8 cellular contexts compared by ENCODE assay signal in genomic region chr21:32826317-32827167, GRCh38. TPM values are rescaled to one million over a fixed set of nuclear protein-coding genes. Genes with fewer than 3 reads are reported as not detected.
DNase-seq lines count a peak whose midpoint lies in the region; ATAC-seq and TF ChIP-seq lines count a peak whose summit lies in the region.

No MANE protein-coding gene starts in this region.

- peak in 2 of 3 experiments; percentile 36 to 41 for TF ChIP-seq CTCF in ascending aorta (IDR thresholded peaks at IDR 0.05)

- DNase-seq in stimulated activated CD4-positive, alpha-beta T cell treated with anti-CD3 and anti-CD28 coated beads, Interleukin-12 subunit alpha, Interleukin-12 subunit beta, amount 100 ng/mL, for 48 hours (ENCODE audit: low read depth in 2 of 3, low spot score in 1 of 3), result peak in 2 of 3 donors; percentile 4 to 32
- no peak for DNase-seq in stimulated activated CD4-positive, alpha-beta T cell treated with anti-CD3 and anti-CD28 coated beads, Interleukin-12 subunit alpha, Interleukin-12 subunit beta, amount 100 ng/mL, for 4 hours
- DNase-seq in HuH-7 (ENCODE audit: low spot score) (peak; percentile 48), OCI-M2 (lab: John Stamatoyannopoulos, UW; ENCODE audit: unreplicated experiment) (peak; percentile 12), ascending aorta (ENCODE audit: low spot score in 2 of 2) (no peak), iPS DF 4.7 (ENCODE audit: extremely low read depth, low spot score) (peak; percentile 25)
- DNase-seq in stimulated activated CD4-positive, alpha-beta T cell treated with anti-CD3 and anti-CD28 coated beads, Interleukin-2, amount 100 ng/mL, for 4 hours (ENCODE audit: low read depth), result peak; percentile 15

- intact Hi-C loops in ascending aorta (cut with DNase I), result loop anchor here (5.0 kb wide), 1 partner anchor 174 kb away; no protein-coding TSS in a partner anchor

- H3K36me3 ChIP-seq in ascending aorta, result no peaks in the 10 kb centered on the region

- no peak overlapping the region for H3K4me3 ChIP-seq in ascending aorta

- H3K4me1 ChIP-seq in ascending aorta, result no peaks in the 10 kb centered on the region

- no peaks in the 10 kb centered on the region for H3K27me3 ChIP-seq in ascending aorta

- H3K27ac ChIP-seq in ascending aorta, result no peak overlapping the region

- no peaks in the 10 kb centered on the region for H3K9me3 ChIP-seq in ascending aorta

- ATAC-seq in HG02970 (IDR thresholded peaks at IDR 0.05; ENCODE audit: low FRiP score, unreplicated experiment), result no peak

RNA-seq across cellular contexts. Expression of gene PAXBP1, which starts 55.0 kb away (rescaled TPM):
- total RNA-seq in ascending aorta, result 18.3 TPM

Comparison
In these comparisons a context has a peak if more than half of its experiments do, and no peak if none do; other contexts are left out.
1. DNase-seq: peak in stimulated activated CD4-positive, alpha-beta T cell treated with anti-CD3 and anti-CD28 coated beads, Interleukin-12 subunit alpha, Interleukin-12 subunit beta, amount 100 ng/mL, for 48 hours (2 of 3), HuH-7 (single experiment), OCI-M2 (single experiment), iPS DF 4.7 (single experiment) and stimulated activated CD4-positive, alpha-beta T cell treated with anti-CD3 and anti-CD28 coated beads, Interleukin-2, amount 100 ng/mL, for 4 hours (single experiment); none in stimulated activated CD4-positive, alpha-beta T cell treated with anti-CD3 and anti-CD28 coated beads, Interleukin-12 subunit alpha, Interleukin-12 subunit beta, amount 100 ng/mL, for 4 hours (single experiment) and ascending aorta (0 of 2).